Comparison of ENCODE assay signal across 8 cellular contexts in genomic region chr16:2267505-2267912, GRCh38. TPM values are rescaled to one million over a fixed set of nuclear protein-coding genes. Genes with fewer than 3 reads are reported as not detected.
A peak's percentile ranks its signal among the peaks of the same experiment; 100 is the strongest.
DNase-seq lines count a peak whose midpoint lies in the region; ATAC-seq and TF ChIP-seq lines count a peak whose summit lies in the region.
"Not testable (repeated sequence)": the region's sequence is repeated elsewhere in the genome, so short reads cannot be mapped to it uniquely, and the experiment has no call there.

No MANE protein-coding gene starts in this region.

- H3K79me2 ChIP-seq in SK-N-SH (ENCODE audit: insufficient read depth): peaks cover 87% of the 10 kb centered on the region

- not testable (repeated sequence) for TF ChIP-seq EP300 in SK-N-SH (IDR thresholded peaks at IDR 0.05; ENCODE audit: borderline replicate concordance in 1 of 2, low read depth in 1 of 2, low read length in 1 of 2)

- TF ChIP-seq POLR2A in vagina (IDR thresholded peaks at IDR 0.05): not testable (repeated sequence)

- H4K20me1 ChIP-seq in SK-N-SH (ENCODE audit: insufficient read depth): peaks cover 55% of the 10 kb centered on the region

- intact Hi-C loops in left cardiac atrium (cut with DNase I); vagina (cut with DNase I): not testable (repeated sequence)

- H3K27me3 ChIP-seq in H7 (ENCODE audit: control insufficient read depth, insufficient read depth, low read length); SK-N-SH (ENCODE audit: insufficient read depth); neuron (ENCODE audit: insufficient read depth, low read length); vagina: not testable (repeated sequence)

- H3K36me3 ChIP-seq in H7 (replicated peaks; ENCODE audit: control insufficient read depth, insufficient read depth, low read length) (peaks cover 19% of the 10 kb centered on the region), SK-N-SH (replicated peaks in 1 of 2; ENCODE audit: control insufficient read depth in 1 of 2, insufficient read depth in 2 of 2, low read length in 1 of 2) (peaks cover 31 to 34% of the 10 kb centered on the region in 2 experiments), neuron (ENCODE audit: insufficient read depth, low read length) (peaks cover 32% of the 10 kb centered on the region), vagina (peaks cover 0 to 14% of the 10 kb centered on the region in 2 donors)

- H3K4me2 ChIP-seq in SK-N-SH: peak overlapping the region; percentile 97

- not testable (repeated sequence) for TF ChIP-seq CTCF in SK-N-SH (IDR thresholded peaks at IDR 0.05); astrocyte of the cerebellum (IDR thresholded peaks at IDR 0.05; ENCODE audit: low read depth, low read length, missing control alignments); vagina (IDR thresholded peaks at IDR 0.05)

- CTCF ChIA-PET in SK-N-SH (lab: Yijun Ruan, JAX): not testable (repeated sequence)

- H3K4me1 ChIP-seq in SK-N-SH (ENCODE audit: control insufficient read depth in 1 of 2, insufficient read depth in 2 of 2, low read depth in 1 of 2, low read length in 1 of 2) (peaks cover 12 to 25% of the 10 kb centered on the region in 2 experiments; a peak in 2 of 4 replicates), neuron (ENCODE audit: insufficient read depth, low read length) (peaks cover 18% of the 10 kb centered on the region), vagina (peaks cover 47% of the 10 kb centered on the region)

- not testable (repeated sequence) for TF ChIP-seq RAD21 in SK-N-SH (IDR thresholded peaks at IDR 0.05; ENCODE audit: low read length)

- not testable (repeated sequence) for H3F3A ChIP-seq in SK-N-SH (replicated peaks; ENCODE audit: insufficient read depth)

- in situ Hi-C loops in astrocyte of the cerebellum (cut with HindIII; ENCODE audit: low sequenced_read_pairs): not testable (repeated sequence)

- H3K27ac ChIP-seq in SK-N-SH (ENCODE audit: low read depth in 2 of 2, low read length in 1 of 2) (peak overlapping the region; percentile 98), vagina (peak overlapping the region; percentile 96)

- H3K9me2 ChIP-seq in SK-N-SH: not testable (repeated sequence)

- peak; percentile 31 for ATAC-seq in GM18508 (IDR thresholded peaks at IDR 0.05; ENCODE audit: insufficient read depth, unreplicated experiment)
- peak; percentile 67 for ATAC-seq in HG03521 (IDR thresholded peaks at IDR 0.05; ENCODE audit: unreplicated experiment)
- peak; percentile 89 to 90 for ATAC-seq in left cardiac atrium

- H2AFZ ChIP-seq in SK-N-SH (ENCODE audit: low read depth) (peak overlapping the region; percentile 96; the same call in 1 of the 2 replicates), neuron (ENCODE audit: low read depth, low read length) (peak overlapping the region; percentile 81)

- 3% methylated on average over 16 of the region's 54 CpGs for WGBS in SK-N-SH (ENCODE audit: low lambda C conversion rate)

- peak overlapping the region; percentile 97 for H3K9ac ChIP-seq in SK-N-SH

- POLR2A ChIA-PET in SK-N-SH (lab: Yijun Ruan, JAX): not testable (repeated sequence)

- H3K4me3 ChIP-seq in H7 (ENCODE audit: insufficient read depth, low read depth, low read length) (peak overlapping the region; percentile 93), SK-N-SH (ENCODE audit: low read depth in 2 of 2, low read length in 1 of 2) (peak overlapping the region; percentile 92 to 94), astrocyte of the cerebellum (ENCODE audit: low read depth, low read length) (peak overlapping the region; percentile 84), neuron (ENCODE audit: low read length) (peak overlapping the region; percentile 72), vagina (peak overlapping the region; percentile 77 to 93)

- DNase-seq in H7; astrocyte of the cerebellum (ENCODE audit: low read depth); left cardiac atrium; vagina (ENCODE audit: extremely low spot score in 2 of 2): not testable (repeated sequence)
- peak; percentile 82 for DNase-seq in SK-N-SH

- H3K9me3 ChIP-seq in SK-N-SH; neuron (ENCODE audit: low read length); vagina: not testable (repeated sequence)

TF ChIP-seq in SK-N-SH, 30 proteins besides CTCF, POLR2A, EP300 and RAD21:
- TF ChIP-seq MXI1 (IDR thresholded peaks at IDR 0.05; ENCODE audit: low read depth, low read length) (peak; percentile 21; the same call in 1 of the 2 replicates), GABPA (IDR thresholded peaks at IDR 0.05; ENCODE audit: low read depth) (peak; percentile 75)

RNA-seq across cellular contexts. Expression of gene RNPS1, which starts 0.4 kb away (rescaled TPM):
- 282 and 306 TPM in 2 replicates for total RNA-seq in H7 (2014; rRNA removed; shearing (Covaris generic))
- 227 and 277 TPM in 2 replicates for polyA plus RNA-seq in SK-N-SH (2012; rRNA removed)
- polyA plus RNA-seq in SK-N-SH (2012; cell fraction: cytosol; rRNA removed): 197 and 233 TPM in 2 replicates
- 394 and 395 TPM in 2 replicates for polyA plus RNA-seq in SK-N-SH (2012; cell fraction: nucleus; rRNA removed)
- total RNA-seq in left cardiac atrium (100 to 1,000 TPM in 1 of 2 donors, 10 to 100 TPM in 1; 98.8 to 120 TPM), vagina (130 TPM)

RNA-seq across cellular contexts. Expression of gene ECI1, which starts 16.1 kb away (rescaled TPM):
- total RNA-seq in H7 (2014; rRNA removed; shearing (Covaris generic)): 115 and 122 TPM in 2 replicates
- 53.3 and 61.8 TPM in 2 replicates for polyA plus RNA-seq in SK-N-SH (2012; rRNA removed)
- polyA plus RNA-seq in SK-N-SH (2012; cell fraction: cytosol; rRNA removed): 25.8 and 38.7 TPM in 2 replicates
- polyA plus RNA-seq in SK-N-SH (2012; cell fraction: nucleus; rRNA removed): 72.9 and 107 TPM in 2 replicates
- total RNA-seq in left cardiac atrium (100 to 1,000 TPM; 124 to 128 TPM), vagina (72.9 TPM)

RNA-seq across cellular contexts. Expression of gene DNASE1L2, which starts 31.3 kb away (rescaled TPM):
- 0.48 and 0.69 TPM in 2 replicates for total RNA-seq in H7 (2014; rRNA removed; shearing (Covaris generic))
- polyA plus RNA-seq in SK-N-SH (2012; rRNA removed): 2.4 and 2.5 TPM in 2 replicates
- 0.31 and 0.63 TPM in 2 replicates for polyA plus RNA-seq in SK-N-SH (2012; cell fraction: cytosol; rRNA removed)
- polyA plus RNA-seq in SK-N-SH (2012; cell fraction: nucleus; rRNA removed): 15.1 and 20.3 TPM in 2 replicates
- total RNA-seq in left cardiac atrium: under 1 TPM; 0.29 to 0.65 TPM
- 0.74 TPM for total RNA-seq in vagina

RNA-seq across cellular contexts. Expression of gene E4F1, which starts 44.1 kb away (rescaled TPM):
- 33.4 and 36.8 TPM in 2 replicates for total RNA-seq in H7 (2014; rRNA removed; shearing (Covaris generic))
- 33.0 and 34.0 TPM in 2 replicates for polyA plus RNA-seq in SK-N-SH (2012; rRNA removed)
- 6.1 and 11.4 TPM in 2 replicates for polyA plus RNA-seq in SK-N-SH (2012; cell fraction: cytosol; rRNA removed)
- polyA plus RNA-seq in SK-N-SH (2012; cell fraction: nucleus; rRNA removed): 185 and 366 TPM in 2 replicates
- total RNA-seq in left cardiac atrium (10 to 100 TPM; 11.9 to 15.0 TPM), vagina (70.0 TPM)

RNA-seq across cellular contexts. Expression of gene PGP, which starts 52.9 kb away (rescaled TPM):
- 42.5 and 57.4 TPM in 2 replicates for total RNA-seq in H7 (2014; rRNA removed; shearing (Covaris generic))
- polyA plus RNA-seq in SK-N-SH (2012; rRNA removed): 10.3 and 10.8 TPM in 2 replicates
- 5.1 and 7.0 TPM in 2 replicates for polyA plus RNA-seq in SK-N-SH (2012; cell fraction: cytosol; rRNA removed)
- 33.0 and 37.2 TPM in 2 replicates for polyA plus RNA-seq in SK-N-SH (2012; cell fraction: nucleus; rRNA removed)
- 10 to 100 TPM; 21.1 to 24.6 TPM for total RNA-seq in left cardiac atrium
- total RNA-seq in vagina: 15.5 TPM

Comparison
In these comparisons a context has a peak if more than half of its experiments do, and no peak if none do; other contexts are left out.
1. ATAC-seq: peak in every context shown above with its lines; median percentile 90 in left cardiac atrium; 67 in HG03521; 31 in GM18508.